1 cellular context compared by ENCODE assay signal in genomic region chr6:109379706-109380105, GRCh38.
TF ChIP-seq lines count a peak whose summit lies in the region.

No MANE protein-coding gene starts in this region.

TF ChIP-seq in SK-N-SH treated with all-trans-retinoic acid at 6 μM for 48 hours, 23 proteins besides CTCF, POLR2A, EP300 and RAD21 (continued from another document):
- no peak for TF ChIP-seq POU6F1 (CRISPR knock-in tag; IDR thresholded peaks at IDR 0.05; ENCODE audit: borderline replicate concordance, low read depth)
- TF ChIP-seq ZC3H10 (CRISPR knock-in tag; IDR thresholded peaks at IDR 0.05), result no peak
- no peak for TF ChIP-seq ZFP30 (CRISPR knock-in tag; IDR thresholded peaks at IDR 0.05)
